9 cellular contexts compared by ENCODE assay signal in genomic region chr18:24999650-25000267, GRCh38.
"Had no signal": no experiment of that assay in that cellular context is flagged by ENCODE, and none has a peak within 500 bp of the region (broad histone marks: within the 10 kb centered on the region; RNA-seq: fewer than 3 reads in every experiment).

No MANE protein-coding gene starts in this region.

- H3K4me2 ChIP-seq: KMS-11 had no signal

- FAIRE-seq: HepG2, HTR-8/SVneo, K562 had no signal

- H3K4me3 ChIP-seq: K562 had no signal

- DNase-seq: IMR-90, KBM-7, KG1 had no signal

- H3K27ac Mint-ChIP-seq: IgD-negative memory B cell had no signal

- H3K27me3 Mint-ChIP-seq: IgD-negative memory B cell had no signal

- H3K36me3 Mint-ChIP-seq: IgD-negative memory B cell had no signal

- H3K4me3 Mint-ChIP-seq: IgD-negative memory B cell had no signal

- H3K27ac ChIP-seq: HL-60, KMS-11 had no signal

- ATAC-seq: HepG2, K562 had no signal

- H3K9ac ChIP-seq: KMS-11 had no signal
